Comparison of ENCODE assay signal across 11 cellular contexts in genomic region chr2:161243312-161243711, GRCh38.
A peak's percentile ranks its signal among the peaks of the same experiment; 100 is the strongest.
DNase-seq lines count a peak whose midpoint lies in the region; ATAC-seq and TF ChIP-seq lines count a peak whose summit lies in the region.
"Had no signal": no experiment of that assay in that cellular context is flagged by ENCODE, and none has a peak within 500 bp of the region (broad histone marks: within the 10 kb centered on the region; RNA-seq: fewer than 3 reads in every experiment).

No MANE protein-coding gene starts in this region.

- H2AK5ac ChIP-seq in mesenchymal stem cell (ENCODE audit: low read length, severe bottlenecking) = no peak overlapping the region

- WGBS in mesenchymal stem cell = 94% methylated on average over 2 of the region's 3 CpGs

- no peak overlapping the region for H4K91ac ChIP-seq in mesenchymal stem cell (ENCODE audit: low read length)

- no peak for DNase-seq in mesenchymal stem cell
- DNase-seq in superior temporal gyrus (ENCODE audit: extremely low spot score) = no peak
- DNase-seq in stimulated activated CD4-positive, alpha-beta T cell treated with anti-CD3 and anti-CD28 coated beads, Interleukin-2, amount 100 ng/mL, for 24 hours = no peak
- DNase-seq in amygdala (lab: John Stamatoyannopoulos, UW) = no peak
- DNase-seq in NCI-H1048 (lab: John Stamatoyannopoulos, UW) = no peak
- DNase-seq: NCI-H2081, occipital lobe, stomach had no signal

- H2AFZ ChIP-seq in mesenchymal stem cell (ENCODE audit: low read depth, low read length) = no peak overlapping the region

- peak; percentile 5 for TF ChIP-seq POLR2A in GM18505 (IDR thresholded peaks at IDR 0.05; ENCODE audit: borderline replicate concordance, extremely low read depth, insufficient read depth, insufficient read length)

- H3K9me3 ChIP-seq in mesenchymal stem cell (ENCODE audit: control insufficient read depth, low read length) = no peaks in the 10 kb centered on the region
- H3K9me3 ChIP-seq: stomach had no signal

- H3K4me3 ChIP-seq in mesenchymal stem cell (ENCODE audit: insufficient read depth in 1 of 2, low read depth in 1 of 2, low read length in 2 of 2) = no peak overlapping the region
- H3K4me3 ChIP-seq: stomach had no signal

- H3K4me1 ChIP-seq in mesenchymal stem cell (ENCODE audit: control insufficient read depth, insufficient read depth, low read depth, low read length) = peaks cover 12% of the 10 kb centered on the region

- H2BK120ac ChIP-seq in mesenchymal stem cell (ENCODE audit: low read depth, low read length) = no peak overlapping the region

- peak; percentile 35 for ATAC-seq in GM18505 (IDR thresholded peaks at IDR 0.05; ENCODE audit: unreplicated experiment)
- peak; percentile 26 for ATAC-seq in GM21515 (IDR thresholded peaks at IDR 0.05; ENCODE audit: unreplicated experiment)
- peak; percentile 29 for ATAC-seq in HG03575 (IDR thresholded peaks at IDR 0.05; ENCODE audit: extremely low read depth, insufficient number of reproducible peaks, low FRiP score, unreplicated experiment)

- peak overlapping the region; percentile 54 for H4K8ac ChIP-seq in mesenchymal stem cell (ENCODE audit: low read length)

- H3K27me3 ChIP-seq in mesenchymal stem cell (ENCODE audit: control insufficient read depth in 1 of 2, insufficient read depth in 1 of 2, low read length in 2 of 2) = peaks cover 0 to 15% of the 10 kb centered on the region in 2 experiments

- H2BK12ac ChIP-seq in mesenchymal stem cell (ENCODE audit: low read length in 2 of 2) = no peak overlapping the region

- no peak overlapping the region for H3K4ac ChIP-seq in mesenchymal stem cell (ENCODE audit: low read depth in 1 of 2, low read length in 2 of 2)

- H3K14ac ChIP-seq in mesenchymal stem cell (ENCODE audit: low read length in 2 of 2) = no peak overlapping the region

- H2BK5ac ChIP-seq in mesenchymal stem cell (ENCODE audit: low read depth, low read length, poor library complexity, severe bottlenecking) = no peak overlapping the region

- no peak overlapping the region for H3K27ac ChIP-seq in mesenchymal stem cell (ENCODE audit: low read length, poor library complexity, severe bottlenecking)

- no peak overlapping the region for H3K9ac ChIP-seq in mesenchymal stem cell (ENCODE audit: low read length)

- H3K18ac ChIP-seq in mesenchymal stem cell (ENCODE audit: low read depth in 1 of 2, low read length in 2 of 2) = no peak overlapping the region

- H3K4me2 ChIP-seq in mesenchymal stem cell (ENCODE audit: low read length, poor library complexity, severe bottlenecking) = no peak overlapping the region

- H2BK15ac ChIP-seq in mesenchymal stem cell (ENCODE audit: low read depth, poor library complexity, severe bottlenecking) = no peak overlapping the region

- H3K79me1 ChIP-seq in mesenchymal stem cell (replicated peaks; ENCODE audit: low read length, poor library complexity, severe bottlenecking) = no peaks in the 10 kb centered on the region

- H3K36me3 ChIP-seq in mesenchymal stem cell (ENCODE audit: control insufficient read depth in 1 of 2, insufficient read depth in 2 of 2, low read depth in 1 of 2, low read length in 2 of 2) = no peaks in the 10 kb centered on the region
- H3K36me3 ChIP-seq: stomach had no signal

- no peak overlapping the region for H3K23ac ChIP-seq in mesenchymal stem cell (ENCODE audit: low read length in 2 of 2)
